8 cellular contexts compared by ENCODE assay signal in the genomic region with DNA sequence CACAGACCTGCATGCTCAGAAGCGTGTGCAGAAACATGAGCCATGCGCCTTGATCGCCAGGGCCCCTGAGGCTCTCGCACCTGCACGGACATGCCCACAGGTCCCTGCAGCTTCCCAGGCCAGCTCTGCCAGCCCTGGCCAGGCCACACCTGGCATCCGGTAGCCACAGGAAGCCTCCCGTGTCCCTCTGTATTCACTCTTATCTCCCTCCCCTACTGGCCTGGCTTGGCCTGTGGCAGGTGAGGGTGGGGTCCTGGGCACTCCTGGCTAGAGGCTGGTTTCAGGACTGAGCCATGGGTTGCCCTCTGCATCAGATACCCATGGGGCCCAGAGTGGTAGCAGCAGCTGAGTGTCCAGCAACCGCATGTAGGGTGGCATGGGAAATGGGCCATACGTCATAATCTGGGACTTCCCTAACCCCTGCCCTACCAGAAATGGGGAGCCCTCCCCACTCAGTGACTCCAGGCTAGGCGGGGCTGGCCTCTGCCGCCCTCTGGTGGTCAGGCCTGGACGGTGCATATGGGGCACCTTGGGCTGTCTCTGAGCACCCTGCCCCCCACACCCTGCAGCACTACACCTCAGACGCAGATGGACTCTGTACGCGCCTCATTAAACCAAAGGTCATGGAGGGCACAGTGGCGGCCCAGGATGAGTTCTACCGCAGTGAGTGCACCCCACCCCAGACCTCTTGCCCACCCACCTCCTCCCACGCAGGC. TPM values are rescaled to one million over a fixed set of nuclear protein-coding genes. Genes with fewer than 3 reads are reported as not detected.
DNase-seq lines count a peak whose midpoint lies in the region; ATAC-seq and TF ChIP-seq lines count a peak whose summit lies in the region.

No MANE protein-coding gene starts in this region.

- peak; percentile 76 for DNase-seq in DMS 273 (lab: John Stamatoyannopoulos, UW; ENCODE audit: unreplicated experiment)
- no peak for DNase-seq in LNCaP clone FGC (ENCODE audit: low read depth)
- DNase-seq in T-helper 22 cell (ENCODE audit: low read depth): peak; percentile 77
- peak in 52 of 58 donors; percentile 8 to 76 (median 46) for DNase-seq in anterior cingulate cortex (lab: John Stamatoyannopoulos, UW)
- DNase-seq in right cardiac atrium: peak; percentile 66 to 92 (median 89)
- peak; percentile 17 for DNase-seq in smooth muscle cell (lab: John Stamatoyannopoulos, UW; ENCODE audit: unreplicated experiment)
- DNase-seq in SK-N-DZ (ENCODE audit: low spot score): no peak

- H2AFZ ChIP-seq in smooth muscle cell (ENCODE audit: low read depth): no peak overlapping the region

- no peak overlapping the region for H3K27ac ChIP-seq in right cardiac atrium (ENCODE audit: low read length)
- H3K27ac ChIP-seq in smooth muscle cell (ENCODE audit: low read depth): no peak overlapping the region

- WGBS in right cardiac atrium: 54% methylated on average over 18 of the region's 18 CpGs
- WGBS in smooth muscle cell (ENCODE audit: low lambda C conversion rate): 62% methylated on average over 18 of the region's 18 CpGs

- H3F3A ChIP-seq in smooth muscle cell (ENCODE audit: low read depth): no peaks in the 10 kb centered on the region

- no peaks in the 10 kb centered on the region for H3K9me3 ChIP-seq in right cardiac atrium (ENCODE audit: control insufficient read depth, low read length)
- H3K9me3 ChIP-seq in smooth muscle cell (replicated peaks; ENCODE audit: low read depth): no peaks in the 10 kb centered on the region

- intact Hi-C loops in right cardiac atrium (cut with DNase I): no loop called here

- peak; percentile 59 for ATAC-seq in GM21515 (IDR thresholded peaks at IDR 0.05; ENCODE audit: unreplicated experiment)
- peak; percentile 84 to 85 for ATAC-seq in right cardiac atrium

- H4K20me1 ChIP-seq in smooth muscle cell (ENCODE audit: low read depth): peaks cover 43% of the 10 kb centered on the region

- H3K27me3 ChIP-seq in right cardiac atrium (ENCODE audit: control insufficient read depth, insufficient read depth): no peaks in the 10 kb centered on the region
- no peaks in the 10 kb centered on the region for H3K27me3 ChIP-seq in smooth muscle cell (ENCODE audit: low read depth)

- H3K4me2 ChIP-seq in smooth muscle cell: no peak overlapping the region

- no peaks in the 10 kb centered on the region for H3K36me3 ChIP-seq in smooth muscle cell (ENCODE audit: low read depth)

- H3K4me1 ChIP-seq in right cardiac atrium (ENCODE audit: control insufficient read depth, insufficient read depth, low read length): no peaks in the 10 kb centered on the region
- no peaks in the 10 kb centered on the region for H3K4me1 ChIP-seq in smooth muscle cell (ENCODE audit: low read depth)

- H3K4me3 ChIP-seq in LNCaP clone FGC (ENCODE audit: low read depth, low read length) (no peak overlapping the region), right cardiac atrium (ENCODE audit: low read length) (no peak overlapping the region), smooth muscle cell (no peak overlapping the region)

- TF ChIP-seq CTCF in LNCaP clone FGC (IDR thresholded peaks at IDR 0.05; ENCODE audit: control insufficient read depth, extremely low read depth, insufficient read depth): peak; percentile 98
- TF ChIP-seq CTCF in smooth muscle cell (IDR thresholded peaks at IDR 0.05; ENCODE audit: borderline replicate concordance, insufficient read depth, poor library complexity, severe bottlenecking): peak; percentile 91

- H3K79me2 ChIP-seq in smooth muscle cell (ENCODE audit: low read depth): peaks cover 19% of the 10 kb centered on the region

- H3K9ac ChIP-seq in smooth muscle cell (ENCODE audit: low read depth): no peak overlapping the region

RNA-seq across cellular contexts. Expression of a gene that starts 12.6 kb away (rescaled TPM):
- total RNA-seq in right cardiac atrium (100 to 1,000 TPM in 3 of 4 donors, 10 to 100 TPM in 1; 66.2 to 216 (median 131) TPM), smooth muscle cell (not detected in 2 replicates)
- polyA plus RNA-seq in right cardiac atrium (84.7 TPM), smooth muscle cell (not detected in 2 replicates)
- polyA plus RNA-seq in SK-N-DZ (2014; cell fraction: cytosol; rRNA removed): not detected in 2 replicates
- polyA plus RNA-seq in SK-N-DZ (2014; cell fraction: nucleus; rRNA removed): 1.2 TPM in 1 of 2 replicates, not detected in the other

RNA-seq across cellular contexts. Expression of a gene that starts 18.1 kb away (rescaled TPM):
- 10 to 100 TPM; 52.9 to 68.3 (median 60.9) TPM for total RNA-seq in right cardiac atrium
- polyA plus RNA-seq in right cardiac atrium: 44.3 TPM
- total RNA-seq in smooth muscle cell: 10.4 and 19.6 TPM in 2 replicates
- polyA plus RNA-seq in smooth muscle cell: 14.1 and 16.5 TPM in 2 replicates
- 47.3 and 50.9 TPM in 2 replicates for polyA plus RNA-seq in SK-N-DZ (2014; cell fraction: cytosol; rRNA removed)
- polyA plus RNA-seq in SK-N-DZ (2014; cell fraction: nucleus; rRNA removed): 87.5 and 113 TPM in 2 replicates

RNA-seq across cellular contexts. Expression of a gene that starts 26.4 kb away (rescaled TPM):
- 10 to 100 TPM; 13.0 to 31.0 (median 20.9) TPM for total RNA-seq in right cardiac atrium
- 13.3 TPM for polyA plus RNA-seq in right cardiac atrium
- 0.04 and 0.22 TPM in 2 replicates for total RNA-seq in smooth muscle cell
- polyA plus RNA-seq in smooth muscle cell: not detected in 2 replicates
- 6.2 and 8.3 TPM in 2 replicates for polyA plus RNA-seq in SK-N-DZ (2014; cell fraction: cytosol; rRNA removed)
- 2.9 and 6.4 TPM in 2 replicates for polyA plus RNA-seq in SK-N-DZ (2014; cell fraction: nucleus; rRNA removed)

RNA-seq across cellular contexts. Expression of a gene that starts 43.0 kb away (rescaled TPM):
- total RNA-seq in right cardiac atrium (10 to 100 TPM; 34.9 to 49.3 (median 45.9) TPM), smooth muscle cell (14.2 and 24.1 TPM in 2 replicates)
- polyA plus RNA-seq in right cardiac atrium (35.0 TPM), smooth muscle cell (20.8 and 23.7 TPM in 2 replicates)
- 44.6 and 52.1 TPM in 2 replicates for polyA plus RNA-seq in SK-N-DZ (2014; cell fraction: cytosol; rRNA removed)
- 413 and 419 TPM in 2 replicates for polyA plus RNA-seq in SK-N-DZ (2014; cell fraction: nucleus; rRNA removed)

RNA-seq across cellular contexts. Expression of a gene that starts 51.4 kb away (rescaled TPM):
- total RNA-seq in right cardiac atrium (not detected), smooth muscle cell (not detected in 2 replicates)
- polyA plus RNA-seq in right cardiac atrium (0.07 TPM), smooth muscle cell (not detected in 2 replicates)
- not detected in 2 replicates for polyA plus RNA-seq in SK-N-DZ (2014; cell fraction: cytosol; rRNA removed)
- not detected in 2 replicates for polyA plus RNA-seq in SK-N-DZ (2014; cell fraction: nucleus; rRNA removed)

Comparison
In these comparisons a context has a peak if more than half of its experiments do, and no peak if none do; other contexts are left out.
1. DNase-seq: peak in DMS 273 (single experiment), T-helper 22 cell (single experiment), anterior cingulate cortex (52 of 58), right cardiac atrium (3 of 3) and smooth muscle cell (single experiment); none in LNCaP clone FGC (single experiment) and SK-N-DZ (single experiment).
2. RNA of a gene that starts 12.6 kb away (total RNA-seq): 66.2 to 216 TPM in right cardiac atrium; not detected in smooth muscle cell; every median in the first group is over 10 times any median in the second.
3. RNA of a gene that starts 26.4 kb away (total RNA-seq): 13.0 to 31.0 TPM in right cardiac atrium; 0.04 to 0.22 TPM in smooth muscle cell; every median in the first group is over 10 times any median in the second.